ENCODE assay signal across 12 cellular contexts in genomic region chr2:12613137-12613912, GRCh38.
DNase-seq lines count a peak whose midpoint lies in the region; ATAC-seq, FAIRE-seq and TF ChIP-seq lines count a peak whose summit lies in the region.
"Had no signal": no experiment of that assay in that cellular context is flagged by ENCODE, and none has a peak within 500 bp of the region (broad histone marks: within the 10 kb centered on the region; RNA-seq: fewer than 3 reads in every experiment).

No MANE protein-coding gene starts in this region.

- H3K79me2 ChIP-seq in HepG2 (ENCODE audit: insufficient read depth, low read length): no peaks in the 10 kb centered on the region

- no CpG with 5 or more reads among the region's 8 CpGs for WGBS in neuronal stem cell (ENCODE audit: extremely low coverage in 2 of 2, insufficient read length in 2 of 2, insufficient replicate concordance in 1 of 2), 2 donors
- 19% methylated on average over 8 of the region's 8 CpGs for WGBS in HepG2 (ENCODE audit: low lambda C conversion rate)

- no peak overlapping the region for H3K4me2 ChIP-seq in neuronal stem cell (ENCODE audit: insufficient read depth, low read length, poor library complexity, severe bottlenecking)
- H3K4me2 ChIP-seq in HepG2 (ENCODE audit: low read depth, low read length): no peak overlapping the region

- H2BK15ac ChIP-seq in neuronal stem cell (ENCODE audit: low read length): no peak overlapping the region

- no peak overlapping the region for H4K8ac ChIP-seq in neuronal stem cell (ENCODE audit: low read depth, low read length)

- TF ChIP-seq RAD21 in HepG2 (CRISPR knock-in tag; IDR thresholded peaks at IDR 0.05): no peak

- H3K9ac ChIP-seq in neuronal stem cell (ENCODE audit: low read depth, low read length, poor library complexity): no peak overlapping the region
- no peak overlapping the region for H3K9ac ChIP-seq in HepG2 (ENCODE audit: insufficient read depth, low read depth, low read length)

- FAIRE-seq in bronchial epithelial cell (lab: Jason Lieb, UNC) (peak; percentile 7), HepG2 (lab: Jason Lieb, UNC) (no peak)
- FAIRE-seq: colon had no signal

- H3K27ac ChIP-seq in neuronal stem cell (replicated peaks; ENCODE audit: low read length): no peak overlapping the region
- no peak overlapping the region for H3K27ac ChIP-seq in HepG2 (ENCODE audit: extremely low read length, insufficient read depth, low read length)
- H3K27ac ChIP-seq: testis had no signal

- in situ Hi-C loops in HepG2 (cut with HindIII; ENCODE audit: extremely low pct_ligation_motif_present, low pct_unique_long_range_greater_than_20kb): no loop called here

- no peak overlapping the region for H2AK5ac ChIP-seq in neuronal stem cell (ENCODE audit: low read depth, low read length)

- no peak overlapping the region for H2BK12ac ChIP-seq in neuronal stem cell (ENCODE audit: low read length)

- ATAC-seq in GM18909 (IDR thresholded peaks at IDR 0.05; ENCODE audit: poor library complexity, unreplicated experiment) (peak; percentile 62), GM19395 (IDR thresholded peaks at IDR 0.05; ENCODE audit: unreplicated experiment) (no peak), HepG2 (no peak)
- ATAC-seq: activated naive CD4-positive, alpha-beta T cell treated with anti-CD3 and anti-CD28 coated beads, Interleukin-2, amount 50 U/mL, for 72 hours; naive thymus-derived CD4-positive, alpha-beta T cell had no signal

- H3K18ac ChIP-seq in neuronal stem cell (ENCODE audit: low read length): peak overlapping the region; percentile 1

- intact Hi-C loops in HepG2 (cut with micrococcal nuclease; ENCODE audit: unreplicated experiment): no loop called here

- BruUV-seq in HepG2 (replicated peaks; lab: Mats Ljungman, UMichigan): no TSS peak

- no peak for TF ChIP-seq CTCF in bronchial epithelial cell (IDR thresholded peaks at IDR 0.05; ENCODE audit: insufficient read depth, low read length, severe bottlenecking)
- TF ChIP-seq CTCF in HepG2 (CRISPR knock-in tag; IDR thresholded peaks at IDR 0.05): no peak

- CTCF ChIA-PET in HepG2 (lab: Yijun Ruan, JAX; ENCODE audit: low intra/inter-chr PET ratio, low total read pairs): no interaction called here

- no peak overlapping the region for H3K14ac ChIP-seq in neuronal stem cell (ENCODE audit: low read length)

- H3K4me3 ChIP-seq in bronchial epithelial cell (ENCODE audit: low read depth, low read length) (no peak overlapping the region), neuronal stem cell (ENCODE audit: low read length in 2 of 2) (no peak overlapping the region), HepG2 (replicated peaks in 1 of 3; ENCODE audit: insufficient read depth in 1 of 3, low read depth in 2 of 3, low read length in 3 of 3) (no peak overlapping the region)
- H3K4me3 ChIP-seq: testis had no signal

- no peak for TF ChIP-seq POLR2A in HepG2 (IDR thresholded peaks at IDR 0.05; ENCODE audit: insufficient read depth in 1 of 2, low read depth in 2 of 2, low read length in 2 of 2)

- no peaks in the 10 kb centered on the region for H3K27me3 ChIP-seq in bronchial epithelial cell (ENCODE audit: control insufficient read depth, insufficient read depth, low read length)
- H3K27me3 ChIP-seq in neuronal stem cell (ENCODE audit: control insufficient read depth in 3 of 3, insufficient read depth in 3 of 3, low read depth in 1 of 3, low read length in 3 of 3): no peaks in the 10 kb centered on the region
- H3K27me3 ChIP-seq in HepG2 (ENCODE audit: control insufficient read depth in 1 of 2, insufficient read depth in 2 of 2, low read length in 2 of 2): no peaks in the 10 kb centered on the region
- H3K27me3 ChIP-seq: testis had no signal

- H4K20me1 ChIP-seq in HepG2 (ENCODE audit: insufficient read depth, low read length): no peaks in the 10 kb centered on the region

- H4K91ac ChIP-seq in neuronal stem cell (ENCODE audit: low read depth, low read length, poor library complexity): no peak overlapping the region

- no peak overlapping the region for H3K4ac ChIP-seq in neuronal stem cell (ENCODE audit: low read length)

- H3K36me3 ChIP-seq in bronchial epithelial cell (ENCODE audit: control insufficient read depth, insufficient read depth, low read length) (no peaks in the 10 kb centered on the region), neuronal stem cell (replicated peaks in 1 of 2; ENCODE audit: control insufficient read depth in 2 of 2, insufficient read depth in 2 of 2, low read length in 2 of 2) (no peaks in the 10 kb centered on the region), HepG2 (replicated peaks in 1 of 2; ENCODE audit: control insufficient read depth in 1 of 2, insufficient read depth in 2 of 2, low read length in 2 of 2) (no peaks in the 10 kb centered on the region)

- H3K23ac ChIP-seq in neuronal stem cell (ENCODE audit: low read depth, low read length, poor library complexity): no peak overlapping the region

- H2AFZ ChIP-seq in neuronal stem cell (ENCODE audit: low read length) (peak overlapping the region; percentile 80), HepG2 (ENCODE audit: low read length) (no peak overlapping the region)

- TF ChIP-seq EP300 in HepG2 (IDR thresholded peaks at IDR 0.05; ENCODE audit: low read depth in 2 of 2, low read length in 2 of 2): no peak
- TF ChIP-seq EP300 in HepG2 (CRISPR knock-in tag; IDR thresholded peaks at IDR 0.05; ENCODE audit: borderline replicate concordance): no peak

- DNase-seq in NCI-H1694 (lab: John Stamatoyannopoulos, UW): peak; percentile 57
- no peak for DNase-seq in bronchial epithelial cell (ENCODE audit: low read depth)
- DNase-seq in neuronal stem cell (ENCODE audit: low spot score): no peak
- DNase-seq in ecto neural progenitor cell (ENCODE audit: low spot score): no peak
- no peak for DNase-seq in HepG2 (ENCODE audit: low spot score)
- DNase-seq: GOT3; naive thymus-derived CD4-positive, alpha-beta T cell; testis had no signal

- H3K4me1 ChIP-seq in neuronal stem cell (ENCODE audit: control insufficient read depth in 2 of 2, insufficient read depth in 1 of 2, low read depth in 1 of 2, low read length in 2 of 2): peaks cover 4 to 9% of the 10 kb centered on the region in 2 donors
- no peaks in the 10 kb centered on the region for H3K4me1 ChIP-seq in HepG2 (ENCODE audit: insufficient read depth, low read length)
- H3K4me1 ChIP-seq: testis had no signal

- no peaks in the 10 kb centered on the region for H3K79me1 ChIP-seq in neuronal stem cell (ENCODE audit: low read depth, low read length)

- no peak overlapping the region for H2BK120ac ChIP-seq in neuronal stem cell (ENCODE audit: low read depth, low read length)

- POLR2A ChIA-PET in HepG2 (lab: Yijun Ruan, JAX): no interaction called here

- H2BK5ac ChIP-seq in neuronal stem cell (ENCODE audit: low read length): no peak overlapping the region

- H3K9me3 ChIP-seq in neuronal stem cell (replicated peaks in 1 of 2; ENCODE audit: control insufficient read depth in 2 of 2, insufficient read depth in 1 of 2, low read depth in 1 of 2, low read length in 2 of 2): no peaks in the 10 kb centered on the region
- H3K9me3 ChIP-seq in HepG2 (ENCODE audit: low read length): no peaks in the 10 kb centered on the region
- H3K9me3 ChIP-seq: testis had no signal

TF ChIP-seq in HepG2, 621 proteins besides CTCF, POLR2A, EP300 and RAD21:
- TF ChIP-seq YEATS2 (CRISPR knock-in tag; IDR thresholded peaks at IDR 0.05; ENCODE audit: borderline replicate concordance): no peak
- no peak for TF ChIP-seq NR2F2 (IDR thresholded peaks at IDR 0.05; ENCODE audit: borderline replicate concordance, low read depth)
- TF ChIP-seq, protein P1, sequence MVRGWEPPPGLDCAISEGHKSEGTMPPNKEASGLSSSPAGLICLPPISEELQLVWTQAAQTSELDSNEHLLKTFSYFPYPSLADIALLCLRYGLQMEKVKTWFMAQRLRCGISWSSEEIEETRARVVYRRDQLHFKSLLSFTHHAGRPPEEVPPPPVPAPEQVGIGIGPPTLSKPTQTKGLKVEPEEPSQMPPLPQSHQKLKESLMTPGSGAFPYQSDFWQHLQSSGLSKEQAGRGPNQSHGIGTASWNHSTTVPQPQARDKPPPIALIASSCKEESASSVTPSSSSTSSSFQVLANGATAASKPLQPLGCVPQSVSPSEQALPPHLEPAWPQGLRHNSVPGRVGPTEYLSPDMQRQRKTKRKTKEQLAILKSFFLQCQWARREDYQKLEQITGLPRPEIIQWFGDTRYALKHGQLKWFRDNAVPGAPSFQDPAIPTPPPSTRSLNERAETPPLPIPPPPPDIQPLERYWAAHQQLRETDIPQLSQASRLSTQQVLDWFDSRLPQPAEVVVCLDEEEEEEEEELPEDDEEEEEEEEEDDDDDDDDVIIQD (CRISPR knock-in tag; IDR thresholded peaks at IDR 0.05; ENCODE audit: low read depth): no peak
- no peak for TF ChIP-seq NFE2L2 (IDR thresholded peaks at IDR 0.05; ENCODE audit: low read length)
- no peak for TF ChIP-seq ZNF777 (CRISPR knock-in tag; IDR thresholded peaks at IDR 0.05)
- TF ChIP-seq U2AF2 (IDR thresholded peaks at IDR 0.05; ENCODE audit: low read depth, low read length): no peak
- TF ChIP-seq, protein P2, sequence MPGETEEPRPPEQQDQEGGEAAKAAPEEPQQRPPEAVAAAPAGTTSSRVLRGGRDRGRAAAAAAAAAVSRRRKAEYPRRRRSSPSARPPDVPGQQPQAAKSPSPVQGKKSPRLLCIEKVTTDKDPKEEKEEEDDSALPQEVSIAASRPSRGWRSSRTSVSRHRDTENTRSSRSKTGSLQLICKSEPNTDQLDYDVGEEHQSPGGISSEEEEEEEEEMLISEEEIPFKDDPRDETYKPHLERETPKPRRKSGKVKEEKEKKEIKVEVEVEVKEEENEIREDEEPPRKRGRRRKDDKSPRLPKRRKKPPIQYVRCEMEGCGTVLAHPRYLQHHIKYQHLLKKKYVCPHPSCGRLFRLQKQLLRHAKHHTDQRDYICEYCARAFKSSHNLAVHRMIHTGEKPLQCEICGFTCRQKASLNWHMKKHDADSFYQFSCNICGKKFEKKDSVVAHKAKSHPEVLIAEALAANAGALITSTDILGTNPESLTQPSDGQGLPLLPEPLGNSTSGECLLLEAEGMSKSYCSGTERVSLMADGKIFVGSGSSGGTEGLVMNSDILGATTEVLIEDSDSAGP (CRISPR knock-in tag; IDR thresholded peaks at IDR 0.05; ENCODE audit: borderline replicate concordance): no peak
TF ChIP-seq in HepG2: peak in this region for 0.
